Comparison of ENCODE assay signal across 21 cellular contexts in genomic region chr10:73967544-73967943, GRCh38. TPM values are rescaled to one million over a fixed set of nuclear protein-coding genes. Genes with fewer than 3 reads are reported as not detected.
DNase-seq lines count a peak whose midpoint lies in the region; ATAC-seq, FAIRE-seq and TF ChIP-seq lines count a peak whose summit lies in the region.
"Had no signal": no experiment of that assay in that cellular context is flagged by ENCODE, and none has a peak within 500 bp of the region (broad histone marks: within the 10 kb centered on the region; RNA-seq: fewer than 3 reads in every experiment).

No MANE protein-coding gene starts in this region.

- ATAC-seq in stimulated activated effector memory CD8-positive, alpha-beta T cell treated with anti-CD3 and anti-CD28 coated beads, Interleukin-12 subunit alpha, Interleukin-12 subunit beta, amount 100 ng/mL, for 72 hours: no peak
- ATAC-seq: activated CD4-positive, alpha-beta T cell treated with anti-CD3 and anti-CD28 coated beads for 36 hours; stimulated activated naive CD8-positive, alpha-beta T cell treated with anti-CD3 and anti-CD28 coated beads, Interleukin-15, amount 100 ng/mL, for 72 hours had no signal

- no peak overlapping the region for H3K4me2 ChIP-seq in astrocyte (ENCODE audit: low read length)

- H3K4me1 Mint-ChIP-seq in astrocyte (ENCODE audit: low read depth, unreplicated experiment): peaks cover 26% of the 10 kb centered on the region
- H3K4me1 Mint-ChIP-seq in stimulated activated effector memory CD8-positive, alpha-beta T cell treated with anti-CD3 and anti-CD28 coated beads, Interleukin-12 subunit alpha, Interleukin-12 subunit beta, amount 100 ng/mL, for 72 hours: peaks cover 20% of the 10 kb centered on the region
- no peaks in the 10 kb centered on the region for H3K4me1 Mint-ChIP-seq in activated CD4-positive, alpha-beta memory T cell treated with anti-CD3 and anti-CD28 coated beads for 36 hours (ENCODE audit: low read depth)
- H3K4me1 Mint-ChIP-seq: activated CD4-positive, alpha-beta T cell treated with anti-CD3 and anti-CD28 coated beads for 36 hours; B cell; stimulated activated naive CD8-positive, alpha-beta T cell treated with anti-CD3 and anti-CD28 coated beads, Interleukin-15, amount 100 ng/mL, for 72 hours had no signal

- H3K9me3 Mint-ChIP-seq in astrocyte (ENCODE audit: unreplicated experiment): no peaks in the 10 kb centered on the region
- no peaks in the 10 kb centered on the region for H3K9me3 Mint-ChIP-seq in stimulated activated effector memory CD8-positive, alpha-beta T cell treated with anti-CD3 and anti-CD28 coated beads, Interleukin-12 subunit alpha, Interleukin-12 subunit beta, amount 100 ng/mL, for 72 hours
- no peaks in the 10 kb centered on the region for H3K9me3 Mint-ChIP-seq in activated CD4-positive, alpha-beta memory T cell treated with anti-CD3 and anti-CD28 coated beads for 36 hours
- H3K9me3 Mint-ChIP-seq: neural crest cell; stimulated activated naive CD8-positive, alpha-beta T cell treated with anti-CD3 and anti-CD28 coated beads, Interleukin-15, amount 100 ng/mL, for 72 hours; T-helper 1 cell treated with Interleukin-12 subunit alpha and Interleukin-12 subunit beta and Interleukin-4 antibody, amounts not matched to agents 30 μg/mL and 1 μg/mL, for 36 hours had no signal

- peak overlapping the region; percentile 100 for H3K27ac ChIP-seq in HUES48 (ENCODE audit: low read depth, low read length)
- H3K27ac ChIP-seq in astrocyte (ENCODE audit: low read depth, low read length): no peak overlapping the region
- peak overlapping the region; percentile 94 for H3K27ac ChIP-seq in iPS-20b (ENCODE audit: low read length)
- H3K27ac ChIP-seq: GM23248 had no signal

- H2AFZ ChIP-seq in astrocyte (ENCODE audit: low read depth, low read length): peak overlapping the region; percentile 51

- H3K36me3 ChIP-seq in HUES48 (ENCODE audit: control insufficient read depth, insufficient read depth, low read length) (no peaks in the 10 kb centered on the region), astrocyte (ENCODE audit: insufficient read depth, low read length) (no peaks in the 10 kb centered on the region), iPS-20b (ENCODE audit: insufficient read depth, low read depth, low read length) (no peaks in the 10 kb centered on the region)
- H3K36me3 ChIP-seq: left lung had no signal

- peak overlapping the region; percentile 89 for H3K27ac Mint-ChIP-seq in astrocyte (ENCODE audit: unreplicated experiment)
- peak overlapping the region; percentile 80 for H3K27ac Mint-ChIP-seq in stimulated activated effector memory CD8-positive, alpha-beta T cell treated with anti-CD3 and anti-CD28 coated beads, Interleukin-12 subunit alpha, Interleukin-12 subunit beta, amount 100 ng/mL, for 72 hours
- H3K27ac Mint-ChIP-seq in activated CD4-positive, alpha-beta memory T cell treated with anti-CD3 and anti-CD28 coated beads for 36 hours: no peak overlapping the region
- H3K27ac Mint-ChIP-seq: activated CD4-positive, alpha-beta T cell treated with anti-CD3 and anti-CD28 coated beads for 36 hours; activated naive CD8-positive, alpha-beta T cell; B cell; stimulated activated naive CD8-positive, alpha-beta T cell treated with anti-CD3 and anti-CD28 coated beads, Interleukin-15, amount 100 ng/mL, for 72 hours; T-helper 1 cell treated with Interleukin-12 subunit alpha and Interleukin-12 subunit beta and Interleukin-4 antibody, amounts not matched to agents 30 μg/mL and 1 μg/mL, for 36 hours had no signal

- intact Hi-C loops in activated CD4-positive, alpha-beta memory T cell treated with anti-CD3 and anti-CD28 coated beads for 36 hours (cut with micrococcal nuclease): no loop called here

- H3K36me3 Mint-ChIP-seq in astrocyte (ENCODE audit: low read depth, unreplicated experiment): no peaks in the 10 kb centered on the region
- no peaks in the 10 kb centered on the region for H3K36me3 Mint-ChIP-seq in stimulated activated effector memory CD8-positive, alpha-beta T cell treated with anti-CD3 and anti-CD28 coated beads, Interleukin-12 subunit alpha, Interleukin-12 subunit beta, amount 100 ng/mL, for 72 hours
- H3K36me3 Mint-ChIP-seq in activated CD4-positive, alpha-beta memory T cell treated with anti-CD3 and anti-CD28 coated beads for 36 hours: no peaks in the 10 kb centered on the region
- H3K36me3 Mint-ChIP-seq: activated naive CD8-positive, alpha-beta T cell had no signal

- DNase-seq in astrocyte (ENCODE audit: low read depth): no peak
- no peak for DNase-seq in stimulated activated effector memory CD8-positive, alpha-beta T cell treated with anti-CD3 and anti-CD28 coated beads, Interleukin-12 subunit alpha, Interleukin-12 subunit beta, amount 100 ng/mL, for 72 hours (ENCODE audit: low spot score in 2 of 2)
- no peak for DNase-seq in KG1 (lab: John Stamatoyannopoulos, UW)
- no peak for DNase-seq in NCI-H1048 (lab: John Stamatoyannopoulos, UW)
- no peak for DNase-seq in T-helper 1 cell
- DNase-seq in activated CD4-positive, alpha-beta memory T cell treated with anti-CD3 and anti-CD28 coated beads for 36 hours: no peak
- DNase-seq: activated CD4-positive, alpha-beta T cell treated with anti-CD3 and anti-CD28 coated beads for 36 hours; cerebellar nuclear complex; erythroblast; Karpas-422; left lung; NCI-H1436; stimulated activated naive CD8-positive, alpha-beta T cell treated with anti-CD3 and anti-CD28 coated beads, Interleukin-15, amount 100 ng/mL, for 72 hours had no signal

- POLR2A ChIA-PET in activated CD4-positive, alpha-beta memory T cell treated with anti-CD3 and anti-CD28 coated beads for 36 hours (lab: Charles Lee): no interaction called here

- H3K4me1 ChIP-seq in HUES48 (ENCODE audit: control insufficient read depth, insufficient read depth, low read length) (peaks cover 42% of the 10 kb centered on the region), astrocyte (ENCODE audit: insufficient read depth, low read length) (peaks cover 33% of the 10 kb centered on the region), iPS-20b (ENCODE audit: insufficient read depth, low read length) (peaks cover 36% of the 10 kb centered on the region)

- CTCF ChIA-PET in activated CD4-positive, alpha-beta memory T cell treated with anti-CD3 and anti-CD28 coated beads for 36 hours (lab: Charles Lee): interaction anchor here (1.6 kb wide), 1 partner anchor 11 kb away, joined by 5 read pairs; no protein-coding TSS in a partner anchor

- no peak for FAIRE-seq in astrocyte (lab: Jason Lieb, UNC)

- H3K27me3 Mint-ChIP-seq in astrocyte (ENCODE audit: low read depth, unreplicated experiment): no peaks in the 10 kb centered on the region
- H3K27me3 Mint-ChIP-seq in activated CD4-positive, alpha-beta memory T cell treated with anti-CD3 and anti-CD28 coated beads for 36 hours: no peaks in the 10 kb centered on the region
- H3K27me3 Mint-ChIP-seq: activated CD4-positive, alpha-beta T cell treated with anti-CD3 and anti-CD28 coated beads for 36 hours; activated naive CD8-positive, alpha-beta T cell; B cell; stimulated activated naive CD8-positive, alpha-beta T cell treated with anti-CD3 and anti-CD28 coated beads, Interleukin-15, amount 100 ng/mL, for 72 hours had no signal

- H3K9me3 ChIP-seq in HUES48 (ENCODE audit: control insufficient read depth, insufficient read depth, low read length): no peaks in the 10 kb centered on the region
- no peaks in the 10 kb centered on the region for H3K9me3 ChIP-seq in astrocyte (ENCODE audit: insufficient read depth, low read depth, low read length)
- H3K9me3 ChIP-seq in iPS-20b (ENCODE audit: insufficient read depth, low read depth, low read length): no peaks in the 10 kb centered on the region
- H3K9me3 ChIP-seq: left lung had no signal

- H3K27me3 ChIP-seq in HUES48 (ENCODE audit: control insufficient read depth, insufficient read depth, low read length) (no peaks in the 10 kb centered on the region), astrocyte (ENCODE audit: insufficient read depth, low read length) (no peaks in the 10 kb centered on the region), iPS-20b (ENCODE audit: insufficient read depth, low read length) (no peaks in the 10 kb centered on the region)
- H3K27me3 ChIP-seq: left lung had no signal

- H3K9ac ChIP-seq in HUES48 (ENCODE audit: low read depth, low read length) (peak overlapping the region; percentile 69), astrocyte (ENCODE audit: low read length) (no peak overlapping the region), iPS-20b (ENCODE audit: low read depth, low read length) (peak overlapping the region; percentile 83; the same call in 1 of the 2 replicates)
- H3K9ac ChIP-seq: GM23248 had no signal

- no peaks in the 10 kb centered on the region for H3K79me2 ChIP-seq in astrocyte (ENCODE audit: insufficient read depth, low read length)

- H3K4me3 Mint-ChIP-seq in astrocyte (ENCODE audit: unreplicated experiment): no peak overlapping the region
- no peak overlapping the region for H3K4me3 Mint-ChIP-seq in stimulated activated effector memory CD8-positive, alpha-beta T cell treated with anti-CD3 and anti-CD28 coated beads, Interleukin-12 subunit alpha, Interleukin-12 subunit beta, amount 100 ng/mL, for 72 hours
- H3K4me3 Mint-ChIP-seq in activated CD4-positive, alpha-beta memory T cell treated with anti-CD3 and anti-CD28 coated beads for 36 hours: no peak overlapping the region
- H3K4me3 Mint-ChIP-seq: activated CD4-positive, alpha-beta T cell treated with anti-CD3 and anti-CD28 coated beads for 36 hours; activated naive CD8-positive, alpha-beta T cell; B cell; neural crest cell; stimulated activated naive CD8-positive, alpha-beta T cell treated with anti-CD3 and anti-CD28 coated beads, Interleukin-15, amount 100 ng/mL, for 72 hours; T-helper 1 cell treated with Interleukin-12 subunit alpha and Interleukin-12 subunit beta and Interleukin-4 antibody, amounts not matched to agents 30 μg/mL and 1 μg/mL, for 36 hours had no signal

- H4K20me1 ChIP-seq in astrocyte (ENCODE audit: insufficient read depth, low read length): no peaks in the 10 kb centered on the region

- no peak overlapping the region for H3K4me3 ChIP-seq in HUES48 (ENCODE audit: low read depth, low read length)
- no peak overlapping the region for H3K4me3 ChIP-seq in astrocyte (ENCODE audit: insufficient read depth, low read depth, low read length)
- peak overlapping the region; percentile 22; the same call in 1 of the 2 replicates for H3K4me3 ChIP-seq in iPS-20b (ENCODE audit: low read length)
- H3K4me3 ChIP-seq: GM23248, left lung, skin epidermis had no signal

- no peak for TF ChIP-seq CTCF in astrocyte (IDR thresholded peaks at IDR 0.05; ENCODE audit: insufficient read depth, low read depth, low read length)

RNA-seq across cellular contexts. Expression of gene VCL, which starts 30.4 kb away (rescaled TPM):
- total RNA-seq in astrocyte: 469 and 474 TPM in 2 replicates
- total RNA-seq in activated CD4-positive, alpha-beta memory T cell treated with anti-CD3 and anti-CD28 coated beads for 36 hours: 10 to 100 TPM; 27.8 to 29.2 TPM

RNA-seq across cellular contexts. Expression of gene PLAU, which starts 56.6 kb away (rescaled TPM):
- 81.2 and 90.2 TPM in 2 replicates for total RNA-seq in astrocyte
- under 1 TPM; 0.45 to 0.73 TPM for total RNA-seq in activated CD4-positive, alpha-beta memory T cell treated with anti-CD3 and anti-CD28 coated beads for 36 hours
- total RNA-seq: B cell had no signal

Comparison
In these comparisons a context has a peak if more than half of its experiments do, and no peak if none do; other contexts are left out.
1. RNA of gene VCL, which starts 30.4 kb away (total RNA-seq): 469 to 474 TPM in astrocyte; 27.8 to 29.2 TPM in activated CD4-positive, alpha-beta memory T cell treated with anti-CD3 and anti-CD28 coated beads for 36 hours; every median in the first group is over 10 times any median in the second.
2. RNA of gene PLAU, which starts 56.6 kb away (total RNA-seq): 81.2 to 90.2 TPM in astrocyte; 0.45 to 0.73 TPM in activated CD4-positive, alpha-beta memory T cell treated with anti-CD3 and anti-CD28 coated beads for 36 hours; every median in the first group is over 10 times any median in the second.